9 cellular contexts compared by ENCODE assay signal in genomic region chr5:154967419-154968024, GRCh38. TPM values are rescaled to one million over a fixed set of nuclear protein-coding genes. Genes with fewer than 3 reads are reported as not detected.
DNase-seq lines count a peak whose midpoint lies in the region; ATAC-seq, FAIRE-seq and TF ChIP-seq lines count a peak whose summit lies in the region.
"Had no signal": no experiment of that assay in that cellular context is flagged by ENCODE, and none has a peak within 500 bp of the region (broad histone marks: within the 10 kb centered on the region; RNA-seq: fewer than 3 reads in every experiment).

No MANE protein-coding gene starts in this region.

- no peak overlapping the region for H2BK15ac ChIP-seq in IMR-90 (ENCODE audit: low read depth, low read length)

- BruUV-seq in IMR-90 (replicated peaks; lab: Mats Ljungman, UMichigan) = no TSS peak

- H3K14ac ChIP-seq in IMR-90 (replicated peaks; ENCODE audit: low read depth, low read length) = no peak overlapping the region

- H2BK20ac ChIP-seq in IMR-90 (ENCODE audit: low read depth, low read length) = no peak overlapping the region

- ATAC-seq in DND-41 (ENCODE audit: insufficient read depth, low read depth) = no peak
- ATAC-seq in IMR-90 (ENCODE audit: low read depth) = peak; percentile 73
- no peak for ATAC-seq in GM18868 (IDR thresholded peaks at IDR 0.05; ENCODE audit: unreplicated experiment)

- POLR2A ChIA-PET in IMR-90 (lab: Charles Lee; ENCODE audit: unreplicated experiment) = no interaction called here

- H3K36me3 ChIP-seq in DND-41 (ENCODE audit: insufficient read depth, low read length) (peaks cover 39% of the 10 kb centered on the region), IMR-90 (ENCODE audit: control insufficient read depth, insufficient read depth, low read length) (peaks cover 4% of the 10 kb centered on the region), bronchial epithelial cell (ENCODE audit: control insufficient read depth, insufficient read depth, low read length) (no peaks in the 10 kb centered on the region), vagina (peaks cover 0 to 7% of the 10 kb centered on the region in 2 donors), tibial artery (peaks cover 7 to 54% (median 31%) of the 10 kb centered on the region in 3 donors)

- no peak overlapping the region for H2AK9ac ChIP-seq in IMR-90 (replicated peaks; ENCODE audit: low read depth, low read length, poor library complexity)

- H3K79me1 ChIP-seq in IMR-90 (ENCODE audit: low read depth in 1 of 2, low read length in 2 of 2) = peaks cover 6 to 10% of the 10 kb centered on the region in 2 experiments; a peak in 2 of 4 replicates

- H2AFZ ChIP-seq in DND-41 (ENCODE audit: low read depth, low read length) (no peak overlapping the region), IMR-90 (replicated peaks; ENCODE audit: low read length, poor library complexity) (no peak overlapping the region)

- CTCF ChIA-PET in IMR-90 (lab: Yijun Ruan, JAX) = interaction anchor here (1.1 to 1.4 kb wide), 3 partner anchors 8 to 1857 kb away, joined by 3 to 5 read pairs (median 4); no protein-coding TSS in a partner anchor

- H3K4ac ChIP-seq in IMR-90 (ENCODE audit: low read depth, low read length) = no peak overlapping the region

- no peak overlapping the region for H4K91ac ChIP-seq in IMR-90 (ENCODE audit: insufficient read depth, low read depth, low read length)

- dilution Hi-C loops in IMR-90 (cut with HindIII; ENCODE audit: low sequenced_read_pairs, unreplicated experiment) = no loop called here

- no peak overlapping the region for H4K8ac ChIP-seq in IMR-90 (ENCODE audit: low read depth in 2 of 2, low read length in 2 of 2)

- H3K9me3 ChIP-seq in DND-41 (ENCODE audit: insufficient read depth, low read length, severe bottlenecking) = no peaks in the 10 kb centered on the region
- no peaks in the 10 kb centered on the region for H3K9me3 ChIP-seq in IMR-90 (ENCODE audit: control insufficient read depth, insufficient read depth, low read length)
- no peaks in the 10 kb centered on the region for H3K9me3 ChIP-seq in vagina
- no peaks in the 10 kb centered on the region for H3K9me3 ChIP-seq in tibial artery

- DNase-seq in DND-41 (no peak), IMR-90 (peak; percentile 21), bronchial epithelial cell (ENCODE audit: low read depth) (peak; percentile 18), midbrain (lab: John Stamatoyannopoulos, UW) (peak; percentile 13), vagina (ENCODE audit: extremely low spot score in 2 of 2) (no peak), COLO668 (lab: John Stamatoyannopoulos, UW; ENCODE audit: unreplicated experiment) (no peak), tibial artery (no peak)
- DNase-seq: T-helper 9 cell had no signal

- no peak overlapping the region for H3K9ac ChIP-seq in DND-41 (ENCODE audit: low read depth, low read length)
- H3K9ac ChIP-seq in IMR-90 (ENCODE audit: low read depth, low read length) = no peak overlapping the region

- in situ Hi-C loops in IMR-90 (cut with MboI; ENCODE audit: low sequenced_read_pairs) = no loop called here

- TF ChIP-seq POLR2A in IMR-90 (IDR thresholded peaks at IDR 0.05; ENCODE audit: low read depth, low read length) = no peak
- no peak for TF ChIP-seq POLR2A in vagina (IDR thresholded peaks at IDR 0.05)

- no peak overlapping the region for H2BK5ac ChIP-seq in IMR-90 (ENCODE audit: low read depth, low read length, poor library complexity, severe bottlenecking)

- no peak overlapping the region for H2BK120ac ChIP-seq in IMR-90 (ENCODE audit: low read depth, low read length)

- H3K27ac ChIP-seq in DND-41 (ENCODE audit: low read length) (no peak overlapping the region), IMR-90 (ENCODE audit: insufficient read depth, low read length) (no peak overlapping the region), vagina (no peak overlapping the region), tibial artery (no peak overlapping the region)

- no peaks in the 10 kb centered on the region for H3K79me2 ChIP-seq in DND-41 (ENCODE audit: insufficient read depth, low read length)

- H4K5ac ChIP-seq in IMR-90 (ENCODE audit: low read depth, low read length) = no peak overlapping the region

- H3K27me3 ChIP-seq in DND-41 (ENCODE audit: insufficient read depth, low read length, poor library complexity) = no peaks in the 10 kb centered on the region
- H3K27me3 ChIP-seq in IMR-90 (ENCODE audit: control insufficient read depth, insufficient read depth, low read length) = no peaks in the 10 kb centered on the region
- no peaks in the 10 kb centered on the region for H3K27me3 ChIP-seq in bronchial epithelial cell (ENCODE audit: control insufficient read depth, insufficient read depth, low read length)
- H3K27me3 ChIP-seq in vagina = no peaks in the 10 kb centered on the region
- no peaks in the 10 kb centered on the region for H3K27me3 ChIP-seq in tibial artery

- no CpG with 5 or more reads among the region's 5 CpGs for WGBS in IMR-90 (ENCODE audit: extremely low coverage in 2 of 2, insufficient read length in 1 of 2), 2 experiments

- H3K23ac ChIP-seq in IMR-90 (ENCODE audit: low read depth, low read length) = no peak overlapping the region

- H4K20me1 ChIP-seq in DND-41 (ENCODE audit: insufficient read depth, low read length) (no peaks in the 10 kb centered on the region), IMR-90 (ENCODE audit: insufficient read depth, low read length) (no peaks in the 10 kb centered on the region)

- no peak for TF ChIP-seq RAD21 in IMR-90 (IDR thresholded peaks at IDR 0.05; ENCODE audit: low read length)

- H3K4me1 ChIP-seq in DND-41 (ENCODE audit: insufficient read depth, low read length) (no peaks in the 10 kb centered on the region), IMR-90 (ENCODE audit: control insufficient read depth, insufficient read depth, low read length) (peaks cover 1% of the 10 kb centered on the region; the same call in 1 of the 2 replicates), vagina (no peaks in the 10 kb centered on the region), tibial artery (no peaks in the 10 kb centered on the region)

- intact Hi-C loops in IMR-90 (cut with micrococcal nuclease) = no loop called here
- intact Hi-C loops in vagina (cut with DNase I) = no loop called here
- intact Hi-C loops in tibial artery (cut with DNase I; ENCODE audit: low total_unique reads) = no loop called here

- no peaks in the 10 kb centered on the region for H3K9me1 ChIP-seq in IMR-90 (ENCODE audit: insufficient read depth, low read length)

- H3K4me2 ChIP-seq in DND-41 (ENCODE audit: insufficient read depth, low read length) = no peak overlapping the region
- no peak overlapping the region for H3K4me2 ChIP-seq in IMR-90 (ENCODE audit: low read depth, low read length)

- H3K18ac ChIP-seq in IMR-90 (ENCODE audit: low read depth, low read length) = no peak overlapping the region

- no peak for FAIRE-seq in bronchial epithelial cell (lab: Jason Lieb, UNC)

- H2AK5ac ChIP-seq in IMR-90 (ENCODE audit: low read depth, low read length) = no peak overlapping the region

- H3K4me3 ChIP-seq in DND-41 (ENCODE audit: low read depth in 1 of 2, low read length in 2 of 2) = no peak overlapping the region
- H3K4me3 ChIP-seq in IMR-90 (ENCODE audit: insufficient read depth, low read depth, low read length) = no peak overlapping the region
- H3K4me3 ChIP-seq in bronchial epithelial cell (ENCODE audit: low read depth, low read length) = no peak overlapping the region
- no peak overlapping the region for H3K4me3 ChIP-seq in vagina
- H3K4me3 ChIP-seq in tibial artery = no peak overlapping the region

- TF ChIP-seq CTCF in DND-41 (IDR thresholded peaks at IDR 0.05; ENCODE audit: borderline replicate concordance, extremely low read depth, low read length, poor library complexity, severe bottlenecking) = peak; percentile 66
- peak; percentile 56 for TF ChIP-seq CTCF in IMR-90 (conservative IDR thresholded peaks at IDR 0.05; ENCODE audit: low read depth, low read length)
- peak; percentile 44 for TF ChIP-seq CTCF in bronchial epithelial cell (IDR thresholded peaks at IDR 0.05; ENCODE audit: insufficient read depth, low read length, severe bottlenecking)
- no peak for TF ChIP-seq CTCF in vagina (IDR thresholded peaks at IDR 0.05)
- no peak for TF ChIP-seq CTCF in tibial artery (IDR thresholded peaks at IDR 0.05)

- H3K56ac ChIP-seq in IMR-90 (ENCODE audit: extremely low read depth, insufficient read depth, low read length) = no peak overlapping the region

TF ChIP-seq in IMR-90, 13 proteins besides CTCF, POLR2A, EP300 and RAD21:
- TF ChIP-seq MAFK (IDR thresholded peaks at IDR 0.05; ENCODE audit: low read depth, low read length) = no peak
- 0 out of 2 replicates have a peak, but pooled peaks have one; percentile 27 for TF ChIP-seq SMC3 (IDR thresholded peaks at IDR 0.05; ENCODE audit: low read depth, low read length)
- TF ChIP-seq CEBPB (IDR thresholded peaks at IDR 0.05; ENCODE audit: low read depth, low read length) = no peak
TF ChIP-seq in IMR-90: peak in this region for 1.

RNA-seq across cellular contexts. Expression of gene MRPL22, which starts 26.6 kb away (rescaled TPM):
- 13.3 and 21.7 TPM in 2 replicates for total RNA-seq in IMR-90 (2012; rRNA removed)
- polyA plus RNA-seq in IMR-90 (2012; rRNA removed) = 58.0 and 58.5 TPM in 2 replicates
- polyA plus RNA-seq in IMR-90 (2012; cell fraction: cytosol; rRNA removed) = 8.3 and 20.3 TPM in 2 replicates
- 5.1 and 22.9 TPM in 2 replicates for polyA plus RNA-seq in IMR-90 (2012; cell fraction: nucleus; rRNA removed; ENCODE audit: low replicate concordance)
- total RNA-seq in bronchial epithelial cell = 14.2 and 30.7 TPM in 2 replicates
- total RNA-seq in vagina = 24.8 TPM

RNA-seq across cellular contexts. Expression of gene GEMIN5, which starts 29.5 kb away (rescaled TPM):
- total RNA-seq in IMR-90 (2012; rRNA removed) (27.5 and 31.5 TPM in 2 replicates), bronchial epithelial cell (8.7 and 12.6 TPM in 2 replicates), vagina (12.8 TPM)
- polyA plus RNA-seq in IMR-90 (2012; rRNA removed) = 8.1 and 9.0 TPM in 2 replicates
- 3.8 and 4.5 TPM in 2 replicates for polyA plus RNA-seq in IMR-90 (2012; cell fraction: cytosol; rRNA removed)
- polyA plus RNA-seq in IMR-90 (2012; cell fraction: nucleus; rRNA removed; ENCODE audit: low replicate concordance) = 4.5 and 6.4 TPM in 2 replicates

RNA-seq across cellular contexts. Expression of gene KIF4B, which starts 46.0 kb away (rescaled TPM):
- total RNA-seq in IMR-90 (2012; rRNA removed) (under 0.01 TPM in 2 replicates), bronchial epithelial cell (under 0.01 and 0.13 TPM in 2 replicates), vagina (not detected)
- 0.03 TPM in 2 replicates for polyA plus RNA-seq in IMR-90 (2012; rRNA removed)
- polyA plus RNA-seq in IMR-90 (2012; cell fraction: cytosol; rRNA removed) = not detected in 2 replicates
- polyA plus RNA-seq in IMR-90 (2012; cell fraction: nucleus; rRNA removed; ENCODE audit: low replicate concordance) = 0.01 TPM in 1 of 2 replicates, not detected in the other

Comparison
In these comparisons a context has a peak if more than half of its experiments do, and no peak if none do; other contexts are left out.
1. DNase-seq: peak in IMR-90 (single experiment), bronchial epithelial cell (single experiment) and midbrain (single experiment); none in DND-41 (single experiment), vagina (0 of 2), COLO668 (single experiment) and tibial artery (0 of 2).
2. CTCF ChIP-seq: peak in DND-41 (single experiment), IMR-90 (single experiment) and bronchial epithelial cell (single experiment); none in vagina (0 of 3) and tibial artery (0 of 2).